1 cellular context compared by ENCODE assay signal in the genomic region with DNA sequence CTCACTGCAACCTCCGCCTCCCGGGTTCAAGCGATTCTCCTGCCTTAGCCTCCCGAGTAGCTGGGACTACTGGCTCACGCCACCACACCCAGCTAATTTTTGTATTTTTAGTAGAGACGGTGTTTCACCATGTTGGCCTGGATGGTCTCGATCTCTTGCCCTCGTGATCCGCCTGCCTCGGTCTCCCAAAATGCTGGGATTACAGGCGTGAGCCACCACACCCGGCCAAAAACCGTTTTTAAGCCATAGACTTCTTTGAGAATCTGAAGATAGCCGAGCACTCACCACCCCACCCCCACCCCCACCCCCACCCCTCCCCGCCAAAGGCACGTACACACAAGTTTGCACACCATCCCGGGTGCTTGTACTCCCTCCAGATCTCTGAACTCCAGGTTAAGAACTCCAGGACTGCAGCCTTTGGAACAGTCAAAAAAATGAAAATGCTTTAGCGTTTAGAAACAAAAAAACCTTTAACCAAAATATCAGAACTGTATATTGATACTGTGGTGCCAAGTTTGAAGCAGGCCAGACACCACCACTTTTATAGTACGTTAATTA.
TF ChIP-seq lines count a peak whose summit lies in the region.

No MANE protein-coding gene starts in this region.

TF ChIP-seq in HepG2, 621 proteins besides CTCF, POLR2A, EP300 and RAD21:
- TF ChIP-seq ZMYM2 (CRISPR knock-in tag; IDR thresholded peaks at IDR 0.05): no peak
- no peak for TF ChIP-seq TBX2 (CRISPR knock-in tag; IDR thresholded peaks at IDR 0.05; ENCODE audit: borderline replicate concordance)
- TF ChIP-seq SAP130 (CRISPR knock-in tag; IDR thresholded peaks at IDR 0.05; ENCODE audit: low read depth): peak; percentile 48; the same call in 1 of the 2 replicates
- TF ChIP-seq, protein P1, sequence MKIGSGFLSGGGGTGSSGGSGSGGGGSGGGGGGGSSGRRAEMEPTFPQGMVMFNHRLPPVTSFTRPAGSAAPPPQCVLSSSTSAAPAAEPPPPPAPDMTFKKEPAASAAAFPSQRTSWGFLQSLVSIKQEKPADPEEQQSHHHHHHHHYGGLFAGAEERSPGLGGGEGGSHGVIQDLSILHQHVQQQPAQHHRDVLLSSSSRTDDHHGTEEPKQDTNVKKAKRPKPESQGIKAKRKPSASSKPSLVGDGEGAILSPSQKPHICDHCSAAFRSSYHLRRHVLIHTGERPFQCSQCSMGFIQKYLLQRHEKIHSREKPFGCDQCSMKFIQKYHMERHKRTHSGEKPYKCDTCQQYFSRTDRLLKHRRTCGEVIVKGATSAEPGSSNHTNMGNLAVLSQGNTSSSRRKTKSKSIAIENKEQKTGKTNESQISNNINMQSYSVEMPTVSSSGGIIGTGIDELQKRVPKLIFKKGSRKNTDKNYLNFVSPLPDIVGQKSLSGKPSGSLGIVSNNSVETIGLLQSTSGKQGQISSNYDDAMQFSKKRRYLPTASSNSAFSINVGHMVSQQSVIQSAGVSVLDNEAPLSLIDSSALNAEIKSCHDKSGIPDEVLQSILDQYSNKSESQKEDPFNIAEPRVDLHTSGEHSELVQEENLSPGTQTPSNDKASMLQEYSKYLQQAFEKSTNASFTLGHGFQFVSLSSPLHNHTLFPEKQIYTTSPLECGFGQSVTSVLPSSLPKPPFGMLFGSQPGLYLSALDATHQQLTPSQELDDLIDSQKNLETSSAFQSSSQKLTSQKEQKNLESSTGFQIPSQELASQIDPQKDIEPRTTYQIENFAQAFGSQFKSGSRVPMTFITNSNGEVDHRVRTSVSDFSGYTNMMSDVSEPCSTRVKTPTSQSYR (CRISPR knock-in tag; IDR thresholded peaks at IDR 0.05; ENCODE audit: borderline replicate concordance): 0 out of 2 replicates have a peak, but pooled peaks have one; percentile 16
- TF ChIP-seq ZC3H13 (CRISPR knock-in tag; IDR thresholded peaks at IDR 0.05): 0 out of 2 replicates have a peak, but pooled peaks have one; percentile 39
- peak; percentile 39; the same call in 1 of the 2 replicates for TF ChIP-seq ZNF460 (CRISPR knock-in tag; IDR thresholded peaks at IDR 0.05; ENCODE audit: borderline replicate concordance)
